16 cellular contexts compared by ENCODE assay signal in genomic region chr2:142897807-142898206, GRCh38.
"Had no signal": no experiment of that assay in that cellular context is flagged by ENCODE, and none has a peak within 500 bp of the region (broad histone marks: within the 10 kb centered on the region; RNA-seq: fewer than 3 reads in every experiment).

No MANE protein-coding gene starts in this region.

- ATAC-seq: esophagus mucosa; heart left ventricle; left lobe of liver; mucosa of descending colon; naive thymus-derived CD8-positive, alpha-beta T cell; stimulated activated naive B cell treated with anti-CD40 and anti-IgM and Interleukin-4, amounts not matched to agents 10 μg/mL and 1 μg/mL and 100 μg/mL, for 72 hours had no signal

- DNase-seq: effector memory CD4-positive, alpha-beta T cell; heart left ventricle; hippocampal formation; mammary epithelial cell; mucosa of descending colon; naive thymus-derived CD8-positive, alpha-beta T cell; posterior cingulate gyrus; sigmoid colon; stimulated activated CD4-positive, alpha-beta T cell treated with anti-CD3 and anti-CD28 coated beads, Interleukin-2, amount 100 ng/mL, for 24 hours; stimulated activated CD4-positive, alpha-beta T cell treated with anti-CD3 and anti-CD28 coated beads, Interleukin-4, amount 100 ng/mL, for 4 hours; stimulated activated naive B cell treated with anti-CD40 and anti-IgM and Interleukin-4, amounts not matched to agents 10 μg/mL and 1 μg/mL and 100 μg/mL, for 72 hours; stomach; substantia nigra; trophoblast cell had no signal
